Comparison of ENCODE assay signal across 1 cellular context in genomic region chr12:95998611-95999300, GRCh38.
TF ChIP-seq lines count a peak whose summit lies in the region.

No MANE protein-coding gene starts in this region.

TF ChIP-seq in IMR-90, 13 proteins besides CTCF, POLR2A, EP300 and RAD21 (continued from another document):
- TF ChIP-seq ELK1 (IDR thresholded peaks at IDR 0.05; ENCODE audit: borderline replicate concordance, low read depth, low read length) (no peak), SMC3 (IDR thresholded peaks at IDR 0.05; ENCODE audit: low read depth, low read length) (peak; percentile 46)
TF ChIP-seq in IMR-90: peak in this region for 1.
